1 cellular context compared by ENCODE assay signal in genomic region chr1:31453384-31454079, GRCh38.
TF ChIP-seq lines count a peak whose summit lies in the region.

No MANE protein-coding gene starts in this region.

TF ChIP-seq in HepG2, 621 proteins besides CTCF, POLR2A, EP300 and RAD21 (continued from another document):
- TF ChIP-seq ZNF646 (CRISPR knock-in tag; IDR thresholded peaks at IDR 0.05) (no peak), CSRNP1 (CRISPR knock-in tag; IDR thresholded peaks at IDR 0.05) (no peak), CREM (IDR thresholded peaks at IDR 0.05) (no peak), CREM (CRISPR knock-in tag; IDR thresholded peaks at IDR 0.05) (no peak), BHLHE40 (IDR thresholded peaks at IDR 0.05; ENCODE audit: low read length) (0 out of 2 replicates have a peak, but pooled peaks have one; percentile 6), CENPX (CRISPR knock-in tag; IDR thresholded peaks at IDR 0.05) (no peak), ZFP36 (IDR thresholded peaks at IDR 0.05; ENCODE audit: borderline replicate concordance, low read depth, low read length, partially characterized antibody) (no peak), SRSF1 (optimal IDR thresholded peaks at IDR 0.05; ENCODE audit: low read depth, low read length) (no peak), ZNF556 (CRISPR knock-in tag; IDR thresholded peaks at IDR 0.05; ENCODE audit: borderline replicate concordance) (no peak), NR2F2 (IDR thresholded peaks at IDR 0.05; ENCODE audit: borderline replicate concordance, low read depth) (no peak), ZNF83 (CRISPR knock-in tag; IDR thresholded peaks at IDR 0.05; ENCODE audit: borderline replicate concordance) (no peak), KMT2A (CRISPR knock-in tag; IDR thresholded peaks at IDR 0.05) (no peak), HHEX (CRISPR knock-in tag; IDR thresholded peaks at IDR 0.05) (no peak), ZBTB46 (CRISPR knock-in tag; IDR thresholded peaks at IDR 0.05; ENCODE audit: borderline replicate concordance) (no peak), ZNF589 (CRISPR knock-in tag; conservative IDR thresholded peaks at IDR 0.05) (no peak), FOSL2 (CRISPR knock-in tag; IDR thresholded peaks at IDR 0.05) (peak; percentile 58), ZNF704 (CRISPR knock-in tag; IDR thresholded peaks at IDR 0.05; ENCODE audit: borderline replicate concordance) (no peak), CBX1 (IDR thresholded peaks at IDR 0.05; ENCODE audit: low read depth) (no peak), MED1 (CRISPR knock-in tag; IDR thresholded peaks at IDR 0.05) (peak; percentile 19; the same call in 1 of the 2 replicates), ZNF598 (CRISPR knock-in tag; IDR thresholded peaks at IDR 0.05; ENCODE audit: borderline replicate concordance) (no peak), CEBPB (IDR thresholded peaks at IDR 0.05; ENCODE audit: borderline replicate concordance, low read depth, low read length) (no peak), RFX3 (CRISPR knock-in tag; IDR thresholded peaks at IDR 0.05) (no peak)
- TF ChIP-seq, protein P1, sequence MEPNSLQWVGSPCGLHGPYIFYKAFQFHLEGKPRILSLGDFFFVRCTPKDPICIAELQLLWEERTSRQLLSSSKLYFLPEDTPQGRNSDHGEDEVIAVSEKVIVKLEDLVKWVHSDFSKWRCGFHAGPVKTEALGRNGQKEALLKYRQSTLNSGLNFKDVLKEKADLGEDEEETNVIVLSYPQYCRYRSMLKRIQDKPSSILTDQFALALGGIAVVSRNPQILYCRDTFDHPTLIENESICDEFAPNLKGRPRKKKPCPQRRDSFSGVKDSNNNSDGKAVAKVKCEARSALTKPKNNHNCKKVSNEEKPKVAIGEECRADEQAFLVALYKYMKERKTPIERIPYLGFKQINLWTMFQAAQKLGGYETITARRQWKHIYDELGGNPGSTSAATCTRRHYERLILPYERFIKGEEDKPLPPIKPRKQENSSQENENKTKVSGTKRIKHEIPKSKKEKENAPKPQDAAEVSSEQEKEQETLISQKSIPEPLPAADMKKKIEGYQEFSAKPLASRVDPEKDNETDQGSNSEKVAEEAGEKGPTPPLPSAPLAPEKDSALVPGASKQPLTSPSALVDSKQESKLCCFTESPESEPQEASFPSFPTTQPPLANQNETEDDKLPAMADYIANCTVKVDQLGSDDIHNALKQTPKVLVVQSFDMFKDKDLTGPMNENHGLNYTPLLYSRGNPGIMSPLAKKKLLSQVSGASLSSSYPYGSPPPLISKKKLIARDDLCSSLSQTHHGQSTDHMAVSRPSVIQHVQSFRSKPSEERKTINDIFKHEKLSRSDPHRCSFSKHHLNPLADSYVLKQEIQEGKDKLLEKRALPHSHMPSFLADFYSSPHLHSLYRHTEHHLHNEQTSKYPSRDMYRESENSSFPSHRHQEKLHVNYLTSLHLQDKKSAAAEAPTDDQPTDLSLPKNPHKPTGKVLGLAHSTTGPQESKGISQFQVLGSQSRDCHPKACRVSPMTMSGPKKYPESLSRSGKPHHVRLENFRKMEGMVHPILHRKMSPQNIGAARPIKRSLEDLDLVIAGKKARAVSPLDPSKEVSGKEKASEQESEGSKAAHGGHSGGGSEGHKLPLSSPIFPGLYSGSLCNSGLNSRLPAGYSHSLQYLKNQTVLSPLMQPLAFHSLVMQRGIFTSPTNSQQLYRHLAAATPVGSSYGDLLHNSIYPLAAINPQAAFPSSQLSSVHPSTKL (CRISPR knock-in tag; IDR thresholded peaks at IDR 0.05), result 0 out of 2 replicates have a peak, but pooled peaks have one; percentile 16
TF ChIP-seq in HepG2: peak in this region for 5.
